23 cellular contexts compared by ENCODE assay signal in genomic region chr1:243763806-243764205, GRCh38.
DNase-seq lines count a peak whose midpoint lies in the region; ATAC-seq and TF ChIP-seq lines count a peak whose summit lies in the region.
"Had no signal": no experiment of that assay in that cellular context is flagged by ENCODE, and none has a peak within 500 bp of the region (broad histone marks: within the 10 kb centered on the region; RNA-seq: fewer than 3 reads in every experiment).

No MANE protein-coding gene starts in this region.

- peak; percentile 61 for DNase-seq in DMS 273 (lab: John Stamatoyannopoulos, UW; ENCODE audit: unreplicated experiment)
- peak; percentile 100 for DNase-seq in NCI-H1694 treated with DMSO at 0.1 percent for 48 hours (lab: John Stamatoyannopoulos, UW)
- no peak for DNase-seq in choroid plexus epithelial cell (ENCODE audit: low read depth)
- DNase-seq in midbrain (lab: John Stamatoyannopoulos, UW): peak; percentile 22
- no peak for DNase-seq in NCI-H187 treated with DMSO at 0.1 percent for 48 hours (lab: John Stamatoyannopoulos, UW)
- DNase-seq in NCI-H1105 treated with DMSO at 0.1 percent for 48 hours (lab: John Stamatoyannopoulos, UW): no peak
- DNase-seq: CD8-positive, alpha-beta T cell; GDM1; IMR-90; KG1; MG63; NCI-H1417; NCI-H187; NCI-H2107; NCI-H226; NCI-H774; SK-N-SH; SW 1271; T-helper 2 cell had no signal

- peak; percentile 15 for TF ChIP-seq CTCF in choroid plexus epithelial cell (conservative IDR thresholded peaks at IDR 0.05; ENCODE audit: low read depth, low read length)

- H3K4me3 ChIP-seq in choroid plexus epithelial cell (ENCODE audit: low read depth, low read length): no peak overlapping the region
- H3K4me3 ChIP-seq: A549, GM12878, MG63 had no signal

- ATAC-seq in GM18505 (IDR thresholded peaks at IDR 0.05; ENCODE audit: unreplicated experiment): no peak
- ATAC-seq: A549; CD8-positive, alpha-beta T cell; GM12878; HCT116 had no signal

- TF ChIP-seq POLR2A in GM18505 (IDR thresholded peaks at IDR 0.05; ENCODE audit: borderline replicate concordance, extremely low read depth, insufficient read depth, insufficient read length): no peak

Comparison
In these comparisons a context has a peak if more than half of its experiments do, and no peak if none do; other contexts are left out.
1. DNase-seq: peak in DMS 273 (single experiment), NCI-H1694 treated with DMSO at 0.1 percent for 48 hours (single experiment) and midbrain (single experiment); none in choroid plexus epithelial cell (single experiment), NCI-H187 treated with DMSO at 0.1 percent for 48 hours (single experiment) and NCI-H1105 treated with DMSO at 0.1 percent for 48 hours (single experiment).